19 cellular contexts compared by ENCODE assay signal in genomic region chr2:219182331-219183150, GRCh38. TPM values are rescaled to one million over a fixed set of nuclear protein-coding genes. Genes with fewer than 3 reads are reported as not detected.
DNase-seq lines count a peak whose midpoint lies in the region; ATAC-seq and TF ChIP-seq lines count a peak whose summit lies in the region.
"Had no signal": no experiment of that assay in that cellular context is flagged by ENCODE, and none has a peak within 500 bp of the region (broad histone marks: within the 10 kb centered on the region; RNA-seq: fewer than 3 reads in every experiment).

No MANE protein-coding gene starts in this region.

- H3K27me3 ChIP-seq in BLaER1: no peaks in the 10 kb centered on the region
- H3K27me3 ChIP-seq: BE2C, suprapubic skin had no signal

- H3K9me3 Mint-ChIP-seq in activated CD8-positive, alpha-beta T cell treated with anti-CD3 and anti-CD28 coated beads, Interleukin-2, amount 10 ng/mL, durations not matched to agents 7 days and 5 days (ENCODE audit: insufficient read depth): no peaks in the 10 kb centered on the region

- H3K36me3 ChIP-seq in BLaER1 (peaks cover 63% of the 10 kb centered on the region), mucosa of descending colon (ENCODE audit: low read depth) (peaks cover 4% of the 10 kb centered on the region)

- H3K4me1 ChIP-seq in BLaER1 (peaks cover 42% of the 10 kb centered on the region), mucosa of descending colon (ENCODE audit: low read depth) (peaks cover 33% of the 10 kb centered on the region)
- H3K4me1 ChIP-seq: BE2C had no signal

- peak overlapping the region; percentile 13 for H3K9ac ChIP-seq in BLaER1
- H3K9ac ChIP-seq: KMS-11 had no signal

- DNase-seq in CD1c-positive myeloid dendritic cell (ENCODE audit: extremely low spot score): peak; percentile 60
- peak; percentile 39 for DNase-seq in activated CD8-positive, alpha-beta T cell treated with anti-CD3 and anti-CD28 coated beads, Interleukin-2, amount 10 ng/mL, durations not matched to agents 7 days and 5 days
- DNase-seq in mucosa of descending colon: peak; percentile 59 to 62 (median 62)
- no peak for DNase-seq in NCI-H345 (lab: John Stamatoyannopoulos, UW)
- no peak for DNase-seq in midbrain (lab: John Stamatoyannopoulos, UW)
- no peak for DNase-seq in epidermal melanocyte (ENCODE audit: insufficient read length, low spot score)
- DNase-seq: activated gamma-delta T cell treated with Interleukin-2 at 50 U/mL for 16 hours; BE2C; DND-41; kidney glomerular epithelial cell; NCI-H1417; NK-92 treated with Interleukin-12 subunit alpha and Interleukin-12 subunit beta, amount 100 ng/mL, for 24 hours; SHP77; stimulated activated CD4-positive, alpha-beta T cell treated with anti-CD3 and anti-CD28 coated beads, Interleukin-15, amount 100 ng/mL, for 24 hours; T-helper 9 cell had no signal

- TF ChIP-seq CTCF in mucosa of descending colon (IDR thresholded peaks at IDR 0.05): no peak

- peak overlapping the region; percentile 88 for H3K27ac Mint-ChIP-seq in activated CD8-positive, alpha-beta T cell treated with anti-CD3 and anti-CD28 coated beads, Interleukin-2, amount 10 ng/mL, durations not matched to agents 7 days and 5 days

- POLR2A ChIA-PET in activated CD8-positive, alpha-beta T cell treated with anti-CD3 and anti-CD28 coated beads, Interleukin-2, amount 10 ng/mL, durations not matched to agents 7 days and 5 days (lab: Charles Lee): interaction anchor here (0.9 to 4.4 kb wide), 8 partner anchors 11 to 72 kb away, joined by 3 to 37 read pairs (median 5); partner anchors contain the start of gene ZFAND2B

- H3K4me2 ChIP-seq in BLaER1: peak overlapping the region; percentile 32
- H3K4me2 ChIP-seq: KMS-11 had no signal

- no peak for ATAC-seq in activated CD8-positive, alpha-beta T cell treated with anti-CD3 and anti-CD28 coated beads, Interleukin-2, amount 10 ng/mL, durations not matched to agents 7 days and 5 days
- peak; percentile 56 for ATAC-seq in mucosa of descending colon

- intact Hi-C loops in mucosa of descending colon (cut with DNase I, micrococcal nuclease): no loop called here

- CTCF ChIA-PET in activated CD8-positive, alpha-beta T cell treated with anti-CD3 and anti-CD28 coated beads, Interleukin-2, amount 10 ng/mL, durations not matched to agents 7 days and 5 days (lab: Charles Lee): interaction anchor here (0.9 to 3.1 kb wide), 14 partner anchors 9 to 124 kb away, joined by 3 to 16 read pairs (median 6); partner anchors contain the start of genes NHEJ1 and ZFAND2B

- peaks cover 78% of the 10 kb centered on the region for H3K36me3 Mint-ChIP-seq in activated CD8-positive, alpha-beta T cell treated with anti-CD3 and anti-CD28 coated beads, Interleukin-2, amount 10 ng/mL, durations not matched to agents 7 days and 5 days (ENCODE audit: low read depth)

- H3K4me3 Mint-ChIP-seq in activated CD8-positive, alpha-beta T cell treated with anti-CD3 and anti-CD28 coated beads, Interleukin-2, amount 10 ng/mL, durations not matched to agents 7 days and 5 days: peak overlapping the region; percentile 60

- no peak overlapping the region for H3K27ac ChIP-seq in BLaER1
- H3K27ac ChIP-seq: HL-60, KMS-11, suprapubic skin had no signal

- no peaks in the 10 kb centered on the region for H3K27me3 Mint-ChIP-seq in activated CD8-positive, alpha-beta T cell treated with anti-CD3 and anti-CD28 coated beads, Interleukin-2, amount 10 ng/mL, durations not matched to agents 7 days and 5 days (ENCODE audit: low read depth)

- H3K9me3 ChIP-seq in BLaER1: no peaks in the 10 kb centered on the region
- H3K9me3 ChIP-seq in mucosa of descending colon: no peaks in the 10 kb centered on the region
- H3K9me3 ChIP-seq: BE2C, suprapubic skin had no signal

- peaks cover 45% of the 10 kb centered on the region for H4K20me1 ChIP-seq in BLaER1

- peaks cover 61% of the 10 kb centered on the region for H3K4me1 Mint-ChIP-seq in activated CD8-positive, alpha-beta T cell treated with anti-CD3 and anti-CD28 coated beads, Interleukin-2, amount 10 ng/mL, durations not matched to agents 7 days and 5 days (ENCODE audit: low read depth)

- no peak overlapping the region for H3K4me3 ChIP-seq in BLaER1
- no peak overlapping the region for H3K4me3 ChIP-seq in mucosa of descending colon
- H3K4me3 ChIP-seq: suprapubic skin had no signal

RNA-seq across cellular contexts. Expression of gene RETREG2, which starts 4.5 kb away (rescaled TPM):
- total RNA-seq in activated CD8-positive, alpha-beta T cell treated with anti-CD3 and anti-CD28 coated beads, Interleukin-2, amount 10 ng/mL, durations not matched to agents 7 days and 5 days: 100 to 1,000 TPM; 104 to 111 TPM
- total RNA-seq in mucosa of descending colon: 100 to 1,000 TPM; 110 to 159 (median 110) TPM

RNA-seq across cellular contexts. Expression of gene CNPPD1, which starts 5.8 kb away (rescaled TPM):
- 10 to 100 TPM; 75.1 to 81.4 TPM for total RNA-seq in activated CD8-positive, alpha-beta T cell treated with anti-CD3 and anti-CD28 coated beads, Interleukin-2, amount 10 ng/mL, durations not matched to agents 7 days and 5 days
- 100 to 1,000 TPM in 2 of 3 donors, 10 to 100 TPM in 1; 90.4 to 138 (median 110) TPM for total RNA-seq in mucosa of descending colon

RNA-seq across cellular contexts. Expression of gene SLC23A3, which starts 12.7 kb away (rescaled TPM):
- total RNA-seq in activated CD8-positive, alpha-beta T cell treated with anti-CD3 and anti-CD28 coated beads, Interleukin-2, amount 10 ng/mL, durations not matched to agents 7 days and 5 days: 1 to 10 TPM; 2.0 to 2.2 TPM
- 10 to 100 TPM in 1 of 3 donors, 1 to 10 TPM in 2; 5.8 to 13.6 (median 7.6) TPM for total RNA-seq in mucosa of descending colon

RNA-seq across cellular contexts. Expression of gene NHEJ1, which starts 21.9 kb away (rescaled TPM):
- total RNA-seq in activated CD8-positive, alpha-beta T cell treated with anti-CD3 and anti-CD28 coated beads, Interleukin-2, amount 10 ng/mL, durations not matched to agents 7 days and 5 days: 10 to 100 TPM; 19.1 to 23.1 TPM
- total RNA-seq in mucosa of descending colon: 10 to 100 TPM; 31.9 to 63.6 (median 41.7) TPM

RNA-seq across cellular contexts. Expression of gene ZFAND2B, which starts 24.0 kb away (rescaled TPM):
- total RNA-seq in activated CD8-positive, alpha-beta T cell treated with anti-CD3 and anti-CD28 coated beads, Interleukin-2, amount 10 ng/mL, durations not matched to agents 7 days and 5 days: 10 to 100 TPM; 57.0 to 59.5 TPM
- total RNA-seq in mucosa of descending colon: 10 to 100 TPM; 59.6 to 88.5 (median 66.0) TPM

Comparison
In these comparisons a context has a peak if more than half of its experiments do, and no peak if none do; other contexts are left out.
1. DNase-seq: peak in CD1c-positive myeloid dendritic cell (single experiment), activated CD8-positive, alpha-beta T cell treated with anti-CD3 and anti-CD28 coated beads, Interleukin-2, amount 10 ng/mL, durations not matched to agents 7 days and 5 days (single experiment) and mucosa of descending colon (3 of 3); none in NCI-H345 (single experiment), midbrain (single experiment) and epidermal melanocyte (single experiment).